20 cellular contexts compared by ENCODE assay signal in genomic region chrX:27597506-27597905, GRCh38. TPM values are rescaled to one million over a fixed set of nuclear protein-coding genes. Genes with fewer than 3 reads are reported as not detected.
DNase-seq lines count a peak whose midpoint lies in the region; ATAC-seq, FAIRE-seq and TF ChIP-seq lines count a peak whose summit lies in the region.
"Had no signal": no experiment of that assay in that cellular context is flagged by ENCODE, and none has a peak within 500 bp of the region (broad histone marks: within the 10 kb centered on the region; RNA-seq: fewer than 3 reads in every experiment).

No MANE protein-coding gene starts in this region.

- H3K36me3 ChIP-seq in endothelial cell of umbilical vein (ENCODE audit: control insufficient read depth in 2 of 2, extremely low read depth in 1 of 2, insufficient read depth in 2 of 2, low read length in 2 of 2) = no peaks in the 10 kb centered on the region
- no peaks in the 10 kb centered on the region for H3K36me3 ChIP-seq in neural progenitor cell

- no TSS peak for BruUV-seq in endothelial cell of umbilical vein (replicated peaks; lab: Mats Ljungman, UMichigan)

- no peaks in the 10 kb centered on the region for H3K36me3 Mint-ChIP-seq in neural progenitor cell
- H3K36me3 Mint-ChIP-seq in activated CD8-positive, alpha-beta T cell treated with anti-CD3 and anti-CD28 coated beads, Interleukin-2, amount 10 ng/mL, durations not matched to agents 7 days and 5 days (ENCODE audit: low read depth) = no peaks in the 10 kb centered on the region
- no peaks in the 10 kb centered on the region for H3K36me3 Mint-ChIP-seq in activated naive CD4-positive, alpha-beta T cell treated with anti-CD3 and anti-CD28 coated beads for 36 hours (ENCODE audit: low read depth)

- intact Hi-C loops in endothelial cell of umbilical vein (cut with micrococcal nuclease) = no loop called here
- intact Hi-C loops in activated naive CD4-positive, alpha-beta T cell treated with anti-CD3 and anti-CD28 coated beads for 36 hours (cut with micrococcal nuclease) = no loop called here

- H2AFZ ChIP-seq in endothelial cell of umbilical vein (ENCODE audit: low read depth, low read length) (no peak overlapping the region), neural progenitor cell (replicated peaks) (no peak overlapping the region)

- H3K27ac ChIP-seq in endothelial cell of umbilical vein (ENCODE audit: insufficient read depth, low read depth, low read length) (no peak overlapping the region), neural progenitor cell (no peak overlapping the region)
- H3K27ac ChIP-seq: C4-2B had no signal

- no peak overlapping the region for H3K27ac Mint-ChIP-seq in neural progenitor cell
- no peak overlapping the region for H3K27ac Mint-ChIP-seq in activated CD8-positive, alpha-beta T cell treated with anti-CD3 and anti-CD28 coated beads, Interleukin-2, amount 10 ng/mL, durations not matched to agents 7 days and 5 days
- H3K27ac Mint-ChIP-seq in activated naive CD4-positive, alpha-beta T cell treated with anti-CD3 and anti-CD28 coated beads for 36 hours = no peak overlapping the region

- CTCF ChIA-PET in endothelial cell of umbilical vein (lab: Charles Lee) = interaction anchor here (3.4 kb wide), 1 partner anchor 22 kb away, joined by 19 read pairs; no protein-coding TSS in a partner anchor
- CTCF ChIA-PET in activated CD8-positive, alpha-beta T cell treated with anti-CD3 and anti-CD28 coated beads, Interleukin-2, amount 10 ng/mL, durations not matched to agents 7 days and 5 days (lab: Charles Lee) = no interaction called here
- CTCF ChIA-PET in activated naive CD4-positive, alpha-beta T cell treated with anti-CD3 and anti-CD28 coated beads for 36 hours (lab: Charles Lee) = no interaction called here

- no peaks in the 10 kb centered on the region for H3K79me2 ChIP-seq in endothelial cell of umbilical vein (ENCODE audit: control insufficient read depth, insufficient read depth, low read length)
- H3K79me2 ChIP-seq in neural progenitor cell (ENCODE audit: low read depth) = no peaks in the 10 kb centered on the region

- H3K9me3 Mint-ChIP-seq in neural progenitor cell = peaks cover 3% of the 10 kb centered on the region
- H3K9me3 Mint-ChIP-seq in activated CD8-positive, alpha-beta T cell treated with anti-CD3 and anti-CD28 coated beads, Interleukin-2, amount 10 ng/mL, durations not matched to agents 7 days and 5 days (ENCODE audit: insufficient read depth) = no peaks in the 10 kb centered on the region
- no peaks in the 10 kb centered on the region for H3K9me3 Mint-ChIP-seq in activated naive CD4-positive, alpha-beta T cell treated with anti-CD3 and anti-CD28 coated beads for 36 hours

- H3K9me3 ChIP-seq in endothelial cell of umbilical vein (replicated peaks; ENCODE audit: control insufficient read depth, insufficient read depth, low read length) (no peaks in the 10 kb centered on the region), neural progenitor cell (ENCODE audit: low read depth) (peaks cover 3% of the 10 kb centered on the region)

- H3K9ac ChIP-seq in endothelial cell of umbilical vein (replicated peaks; ENCODE audit: extremely low read depth, insufficient read depth, low read length) = no peak overlapping the region
- no peak overlapping the region for H3K9ac ChIP-seq in neural progenitor cell

- ATAC-seq in activated CD8-positive, alpha-beta T cell treated with anti-CD3 and anti-CD28 coated beads, Interleukin-2, amount 10 ng/mL, durations not matched to agents 7 days and 5 days = no peak
- ATAC-seq: Panc1 had no signal

- peak; percentile 78 for FAIRE-seq in TTC549 (lab: Jason Lieb, UNC)
- peak; percentile 28 for FAIRE-seq in endothelial cell of umbilical vein (lab: Jason Lieb, UNC)
- FAIRE-seq in urothelium cell line (lab: Jason Lieb, UNC) = no peak
- FAIRE-seq: G401.6 had no signal

- dilution Hi-C loops in endothelial cell of umbilical vein (cut with MboI; ENCODE audit: extremely low pct_ligation_motif_present, low sequenced_read_pairs) = no loop called here

- TF ChIP-seq CTCF in endothelial cell of umbilical vein (IDR thresholded peaks at IDR 0.05; ENCODE audit: extremely low read depth in 1 of 2, insufficient read depth in 1 of 2, low read depth in 1 of 2, low read length in 2 of 2) = no peak
- no peak for TF ChIP-seq CTCF in neural progenitor cell (IDR thresholded peaks at IDR 0.05)

- H4K20me1 ChIP-seq in endothelial cell of umbilical vein (replicated peaks; ENCODE audit: control insufficient read depth, extremely low read depth, insufficient read depth, low read length) (no peaks in the 10 kb centered on the region), neural progenitor cell (ENCODE audit: low read depth) (no peaks in the 10 kb centered on the region)

- no peak overlapping the region for H3K4me3 Mint-ChIP-seq in neural progenitor cell
- no peak overlapping the region for H3K4me3 Mint-ChIP-seq in activated CD8-positive, alpha-beta T cell treated with anti-CD3 and anti-CD28 coated beads, Interleukin-2, amount 10 ng/mL, durations not matched to agents 7 days and 5 days
- H3K4me3 Mint-ChIP-seq in activated naive CD4-positive, alpha-beta T cell treated with anti-CD3 and anti-CD28 coated beads for 36 hours = no peak overlapping the region

- H3F3A ChIP-seq in neural progenitor cell (ENCODE audit: low read depth) = no peaks in the 10 kb centered on the region

- no peak for TF ChIP-seq POLR2A in endothelial cell of umbilical vein (IDR thresholded peaks at IDR 0.05; ENCODE audit: low read depth, low read length)

- H3K4me2 ChIP-seq in endothelial cell of umbilical vein (ENCODE audit: insufficient read depth, low read length) = no peak overlapping the region
- H3K4me2 ChIP-seq in neural progenitor cell = peak overlapping the region; percentile 53

- peak; percentile 47 for DNase-seq in COLO829 (ENCODE audit: low spot score)
- peak; percentile 63 for DNase-seq in endothelial cell of umbilical vein (ENCODE audit: low read depth, low spot score)
- no peak for DNase-seq in neural progenitor cell (ENCODE audit: low spot score)
- no peak for DNase-seq in activated CD8-positive, alpha-beta T cell treated with anti-CD3 and anti-CD28 coated beads, Interleukin-2, amount 10 ng/mL, durations not matched to agents 7 days and 5 days
- no peak for DNase-seq in kidney glomerular epithelial cell (lab: John Stamatoyannopoulos, UW)
- no peak for DNase-seq in activated naive CD4-positive, alpha-beta T cell treated with anti-CD3 and anti-CD28 coated beads for 36 hours
- no peak for DNase-seq in urothelium cell line (ENCODE audit: low spot score)
- DNase-seq: DMS 273 treated with DMSO at 0.1 percent for 48 hours, DND-41, HCEC 1CT, NCI-H1092 treated with DMSO at 0.1 percent for 48 hours, NCI-H146, NCI-H2081 treated with DMSO at 0.1 percent for 48 hours, NCI-H446 treated with DMSO at 0.1 percent for 48 hours had no signal

- H3K4me1 ChIP-seq in endothelial cell of umbilical vein (ENCODE audit: control insufficient read depth, extremely low read depth, insufficient read depth, low read length) = peaks cover 9% of the 10 kb centered on the region
- H3K4me1 ChIP-seq in neural progenitor cell = peaks cover 7% of the 10 kb centered on the region

- no peaks in the 10 kb centered on the region for H3K27me3 ChIP-seq in endothelial cell of umbilical vein (ENCODE audit: control insufficient read depth in 2 of 2, insufficient read depth in 2 of 2, low read length in 2 of 2)
- H3K27me3 ChIP-seq in neural progenitor cell = no peaks in the 10 kb centered on the region

- no peaks in the 10 kb centered on the region for H3K9me1 ChIP-seq in endothelial cell of umbilical vein (replicated peaks; ENCODE audit: control insufficient read depth, extremely low read depth, insufficient read depth, low read length)

- no peak overlapping the region for H3K4me3 ChIP-seq in endothelial cell of umbilical vein (replicated peaks in 1 of 3; ENCODE audit: insufficient read depth in 1 of 3, low read depth in 1 of 3, low read length in 3 of 3)
- H3K4me3 ChIP-seq in neural progenitor cell = no peak overlapping the region

- peaks cover 6% of the 10 kb centered on the region for H3K4me1 Mint-ChIP-seq in neural progenitor cell
- H3K4me1 Mint-ChIP-seq in activated CD8-positive, alpha-beta T cell treated with anti-CD3 and anti-CD28 coated beads, Interleukin-2, amount 10 ng/mL, durations not matched to agents 7 days and 5 days (ENCODE audit: low read depth) = no peaks in the 10 kb centered on the region
- H3K4me1 Mint-ChIP-seq in activated naive CD4-positive, alpha-beta T cell treated with anti-CD3 and anti-CD28 coated beads for 36 hours (ENCODE audit: low read depth) = no peaks in the 10 kb centered on the region

- POLR2A ChIA-PET in endothelial cell of umbilical vein (lab: Charles Lee) = no interaction called here
- POLR2A ChIA-PET in activated CD8-positive, alpha-beta T cell treated with anti-CD3 and anti-CD28 coated beads, Interleukin-2, amount 10 ng/mL, durations not matched to agents 7 days and 5 days (lab: Charles Lee) = no interaction called here

- peaks cover 2% of the 10 kb centered on the region for H3K27me3 Mint-ChIP-seq in neural progenitor cell (ENCODE audit: insufficient read depth, low read depth)
- no peaks in the 10 kb centered on the region for H3K27me3 Mint-ChIP-seq in activated CD8-positive, alpha-beta T cell treated with anti-CD3 and anti-CD28 coated beads, Interleukin-2, amount 10 ng/mL, durations not matched to agents 7 days and 5 days (ENCODE audit: low read depth)
- H3K27me3 Mint-ChIP-seq in activated naive CD4-positive, alpha-beta T cell treated with anti-CD3 and anti-CD28 coated beads for 36 hours (ENCODE audit: low read depth) = no peaks in the 10 kb centered on the region

TF ChIP-seq in endothelial cell of umbilical vein, 7 proteins besides CTCF, POLR2A, EP300 and RAD21 (continues in another document):
- TF ChIP-seq POLR2AphosphoS5 (IDR thresholded peaks at IDR 0.05; ENCODE audit: insufficient read depth, low read depth, low read length) (no peak), GATA2 (IDR thresholded peaks at IDR 0.05; ENCODE audit: insufficient read depth, insufficient read length, low read depth, low read length) (no peak), JUN (IDR thresholded peaks at IDR 0.05; ENCODE audit: borderline replicate concordance, insufficient read depth, insufficient read length, low read depth) (no peak), FOS (IDR thresholded peaks at IDR 0.05; ENCODE audit: borderline replicate concordance, insufficient read depth, low read length) (no peak)

RNA-seq across cellular contexts. Expression of gene DCAF8L2, which starts 7.4 kb away (rescaled TPM):
- total RNA-seq in endothelial cell of umbilical vein (0.15 TPM in 1 of 2 replicates, not detected in the other), neural progenitor cell (ENCODE audit: low replicate concordance) (not detected in 2 replicates)
- 0.36 and 0.41 TPM in 2 replicates for polyA plus RNA-seq in endothelial cell of umbilical vein
- 0.15 and 0.34 TPM in 2 replicates for polyA plus RNA-seq in endothelial cell of umbilical vein (2011; cell fraction: cytosol; rRNA removed)
- polyA plus RNA-seq in endothelial cell of umbilical vein (2011; cell fraction: nucleus; rRNA removed) = 0.80 and 1.3 TPM in 2 replicates
- 0.08 and 0.19 TPM in 2 replicates for polyA plus RNA-seq in endothelial cell of umbilical vein (2012)
- 1.7 and 2.9 TPM in 2 replicates for polyA minus RNA-seq in endothelial cell of umbilical vein
- polyA minus RNA-seq in endothelial cell of umbilical vein (2011; cell fraction: cytosol; rRNA and poly(A)+ RNA removed) = not detected
- 1.7 and 2.2 TPM in 2 replicates for polyA minus RNA-seq in endothelial cell of umbilical vein (2011; cell fraction: nucleus; rRNA and poly(A)+ RNA removed)
- total RNA-seq in activated CD8-positive, alpha-beta T cell treated with anti-CD3 and anti-CD28 coated beads, Interleukin-2, amount 10 ng/mL, durations not matched to agents 7 days and 5 days = not detected
- total RNA-seq in activated naive CD4-positive, alpha-beta T cell treated with anti-CD3 and anti-CD28 coated beads for 36 hours = not detected
- total RNA-seq: A673, LHCN-M2 had no signal

Comparison
In these comparisons a context has a peak if more than half of its experiments do, and no peak if none do; other contexts are left out.
1. DNase-seq: peak in COLO829 (single experiment) and endothelial cell of umbilical vein (single experiment); none in neural progenitor cell (single experiment), activated CD8-positive, alpha-beta T cell treated with anti-CD3 and anti-CD28 coated beads, Interleukin-2, amount 10 ng/mL, durations not matched to agents 7 days and 5 days (single experiment), kidney glomerular epithelial cell (single experiment), activated naive CD4-positive, alpha-beta T cell treated with anti-CD3 and anti-CD28 coated beads for 36 hours (single experiment) and urothelium cell line (single experiment).